In genomic region chr1:215128514-215128913, GRCh38 we compare ENCODE assay signal across 16 cellular contexts. TPM values are rescaled to one million over a fixed set of nuclear protein-coding genes. Genes with fewer than 3 reads are reported as not detected.
"Had no signal": no experiment of that assay in that cellular context is flagged by ENCODE, and none has a peak within 500 bp of the region (broad histone marks: within the 10 kb centered on the region; RNA-seq: fewer than 3 reads in every experiment).

No MANE protein-coding gene starts in this region.

- H3K27ac ChIP-seq: esophagus squamous epithelium, heart left ventricle, left lung, psoas muscle, transverse colon had no signal

- ATAC-seq: heart left ventricle, left lung, psoas muscle, sciatic nerve had no signal

- H3K9me3 ChIP-seq: esophagus squamous epithelium, heart left ventricle, left lung, psoas muscle, transverse colon had no signal

- FAIRE-seq: frontal cortex, islet of Langerhans had no signal

- DNase-seq: activated B cell treated with CpG ODN at 0.5 μM for 24 hours; activated CD4-positive, alpha-beta T cell treated with anti-CD3 and anti-CD28 coated beads, Interleukin-2, amount 10 ng/mL, durations not matched to agents 24 days and 14 days; activated naive CD4-positive, alpha-beta T cell; esophagus squamous epithelium; heart left ventricle; left lung; mesenchymal stem cell; psoas muscle; stimulated activated CD4-positive, alpha-beta T cell treated with anti-CD3 and anti-CD28 coated beads, Interleukin-12 subunit alpha, Interleukin-12 subunit beta, amount 100 ng/mL, for 4 hours; stimulated activated naive CD4-positive, alpha-beta T cell; substantia nigra; transverse colon had no signal

- H3K4me3 ChIP-seq: esophagus squamous epithelium, heart left ventricle, left lung, psoas muscle, transverse colon had no signal

- H3K4me1 ChIP-seq: esophagus squamous epithelium, heart left ventricle, left lung, psoas muscle, transverse colon had no signal

- H3K27me3 ChIP-seq: esophagus squamous epithelium, left lung, transverse colon had no signal

- H3K36me3 ChIP-seq: esophagus squamous epithelium, heart left ventricle, left lung, transverse colon had no signal

RNA-seq across cellular contexts. Expression of gene KCNK2, which starts 46.0 kb away (rescaled TPM):
- total RNA-seq: activated B cell treated with CpG ODN at 0.5 μM for 24 hours; activated CD4-positive, alpha-beta T cell treated with anti-CD3 and anti-CD28 coated beads, Interleukin-2, amount 10 ng/mL, durations not matched to agents 24 days and 14 days; activated T-helper 1 cell treated with anti-CD3 and anti-CD28 coated beads, Interleukin-12 subunit alpha, Interleukin-12 subunit beta, Interleukin-2, Interleukin-4 antibody, amounts not matched to agents 30 ng/mL and 10 ng/mL and 1 ng/mL, durations not matched to agents 14 hours and 24 hours and 36 hours had no signal
